ENCODE assay signal across 9 cellular contexts in genomic region chr11:57515332-57516060, GRCh38. TPM values are rescaled to one million over a fixed set of nuclear protein-coding genes. Genes with fewer than 3 reads are reported as not detected.
DNase-seq lines count a peak whose midpoint lies in the region; ATAC-seq, FAIRE-seq and TF ChIP-seq lines count a peak whose summit lies in the region.
"Had no signal": no experiment of that assay in that cellular context is flagged by ENCODE, and none has a peak within 500 bp of the region (broad histone marks: within the 10 kb centered on the region; RNA-seq: fewer than 3 reads in every experiment).

SLC43A1 (minus strand) TSS chr11:57515702; CDS start chr11:57514111, 1,591 bp downstream.

- H3K23ac ChIP-seq in H1 (ENCODE audit: insufficient read length): no peak within 1 kb of the TSS

- H3K79me1 ChIP-seq in H1 (ENCODE audit: low read depth, low read length): 0 out of 2 replicates have a peak, but pooled peaks cover 2% of the 10 kb centered on the region

- no peak within 1 kb of the TSS; the same call in 1 of the 2 replicates for H2BK5ac ChIP-seq in H1 (ENCODE audit: low read depth, low read length)

- no peak for FAIRE-seq in H1 (lab: Jason Lieb, UNC)
- FAIRE-seq: endometrium had no signal

- in situ Hi-C loops in G401 (cut with HindIII; ENCODE audit: low sequenced_read_pairs): no loop called here

- H3K4me3 Mint-ChIP-seq in activated B cell treated with CpG ODN at 0.5 μM for 24 hours: peak within 1 kb of the TSS; percentile 97

- TF ChIP-seq CTCF in KMS-11 (conservative IDR thresholded peaks at IDR 0.05; ENCODE audit: low read depth, low read length) (no peak), activated B cell treated with CpG ODN at 0.5 μM for 24 hours (IDR thresholded peaks at IDR 0.05) (no peak), H1 (IDR thresholded peaks at IDR 0.05; ENCODE audit: control extremely low read depth in 1 of 3, insufficient read depth in 1 of 3, low read depth in 1 of 3, low read length in 3 of 3) (no peak)

- POLR2A ChIA-PET in activated B cell treated with CpG ODN at 0.5 μM for 24 hours (lab: Charles Lee) (interaction anchor here (0.6 to 3.6 kb wide), 10 partner anchors 11 to 190 kb away, joined by 3 to 18 read pairs (median 4); partner anchors contain the start of gene TNKS1BP1), H1 (lab: Charles Lee; ENCODE audit: partially characterized antibody) (interaction anchor here (0.8 to 8.4 kb wide), 20 partner anchors 10 to 192 kb away, joined by 3 to 110 read pairs (median 15); partner anchors contain the start of genes RTN4RL2, SMTNL1, TIMM10 and YPEL4)

- no peaks in the 10 kb centered on the region for H3K79me2 ChIP-seq in KMS-11 (ENCODE audit: insufficient read depth, low read depth)
- H3K79me2 ChIP-seq in H1 (ENCODE audit: control insufficient read depth in 1 of 2, insufficient read depth in 2 of 2, low read length in 2 of 2): peaks cover 0 to 17% of the 10 kb centered on the region in 2 experiments; a peak in 3 of 4 replicates

- H3K9me3 Mint-ChIP-seq in activated B cell treated with CpG ODN at 0.5 μM for 24 hours: no peaks in the 10 kb centered on the region

- H3K18ac ChIP-seq in H1 (ENCODE audit: extremely low read depth, low read length): peak within 1 kb of the TSS; percentile 87

- H3K4ac ChIP-seq in H1 (replicated peaks; ENCODE audit: insufficient read length, low read depth, low read length): peak within 1 kb of the TSS; percentile 23

- peak within 1 kb of the TSS; percentile 80 for H3K27ac Mint-ChIP-seq in activated B cell treated with CpG ODN at 0.5 μM for 24 hours

- intact Hi-C loops in activated B cell treated with CpG ODN at 0.5 μM for 24 hours (cut with micrococcal nuclease): loop anchor here (1.0 to 10.0 kb wide), 5 partner anchors 8 to 1639 kb away; partner anchors contain the start of gene TIMM10

- CTCF ChIA-PET in activated B cell treated with CpG ODN at 0.5 μM for 24 hours (lab: Charles Lee): interaction anchor here (1.4 to 6.7 kb wide), 6 partner anchors 11 to 126 kb away, joined by 3 to 45 read pairs (median 14); no protein-coding TSS in a partner anchor
- CTCF ChIA-PET in H1 (lab: Charles Lee; ENCODE audit: partially characterized antibody): interaction anchor here (0.6 to 25.4 kb wide), 10 partner anchors 12 to 151 kb away, joined by 3 to 1146 read pairs (median 4); partner anchors contain the start of genes RTN4RL2 and TIMM10

- H3K4me3 ChIP-seq in KMS-11 (IDR thresholded peaks at IDR 0.05; ENCODE audit: insufficient read depth, low read depth, low read length) (no peak within 1 kb of the TSS), H1 (ENCODE audit: extremely low read depth in 1 of 4, insufficient read depth in 2 of 4, low read depth in 3 of 4, low read length in 4 of 4) (peak within 1 kb of the TSS; percentile 49 to 76 (median 68)), mucosa of rectum (ENCODE audit: low read length in 2 of 2) (peak within 1 kb of the TSS; percentile 76 to 87)

- no peaks in the 10 kb centered on the region for H3K9me3 ChIP-seq in H1 (ENCODE audit: insufficient read depth in 2 of 2, low read depth in 1 of 2, low read length in 1 of 2)
- no peaks in the 10 kb centered on the region for H3K9me3 ChIP-seq in mucosa of rectum (ENCODE audit: control insufficient read depth in 2 of 2, low read length in 2 of 2)

- no peak within 1 kb of the TSS for H4K5ac ChIP-seq in H1 (ENCODE audit: insufficient read length, low read depth, low read length)

- H3K36me3 Mint-ChIP-seq in activated B cell treated with CpG ODN at 0.5 μM for 24 hours (ENCODE audit: low read depth): peaks cover 4% of the 10 kb centered on the region

- DNase-seq in G401 (ENCODE audit: low spot score) (no peak), activated B cell treated with CpG ODN at 0.5 μM for 24 hours (peak; percentile 27), H1 (ENCODE audit: low read depth in 1 of 2, low spot score in 2 of 2) (peak in 1 of 2 experiments; percentile 66), cerebellar cortex (ENCODE audit: low spot score) (no peak)

- no peaks in the 10 kb centered on the region for H3K27me3 ChIP-seq in KMS-11 (ENCODE audit: insufficient read depth, low read depth)
- peaks cover 0 to 21% (median 10%) of the 10 kb centered on the region in 4 experiments; a peak in 4 of 7 replicates for H3K27me3 ChIP-seq in H1 (replicated peaks in 1 of 4; ENCODE audit: control insufficient read depth in 3 of 4, extremely low read depth in 1 of 4, insufficient read depth in 3 of 4, low read length in 3 of 4)
- H3K27me3 ChIP-seq in mucosa of rectum (ENCODE audit: control insufficient read depth in 2 of 2, insufficient read depth in 2 of 2, low read length in 2 of 2): no peaks in the 10 kb centered on the region

- peak within 1 kb of the TSS; percentile 67; the same call in 1 of the 2 replicates for H3K9ac ChIP-seq in KMS-11
- H3K9ac ChIP-seq in H1 (replicated peaks in 1 of 4; ENCODE audit: extremely low read depth in 1 of 4, low read depth in 3 of 4, low read length in 3 of 4): peak within 1 kb of the TSS; percentile 0 to 56 (median 50); a peak in 6 of 7 replicates
- peak within 1 kb of the TSS; percentile 60 to 71 for H3K9ac ChIP-seq in mucosa of rectum (ENCODE audit: low read depth in 1 of 2, low read length in 2 of 2)

- TF ChIP-seq EP300 in H1 (IDR thresholded peaks at IDR 0.05; ENCODE audit: borderline replicate concordance in 1 of 2, low read depth in 2 of 2, low read length in 2 of 2): no peak

- H2AFZ ChIP-seq in KMS-11 (ENCODE audit: low read depth) (peak within 1 kb of the TSS; percentile 99), H1 (ENCODE audit: low read length) (peak within 1 kb of the TSS; percentile 48; the same call in 1 of the 2 replicates)

- H2BK15ac ChIP-seq in H1 (ENCODE audit: low read length): no peak within 1 kb of the TSS

- H3K4me1 ChIP-seq in KMS-11 (ENCODE audit: low read depth, poor library complexity, severe bottlenecking) (peaks cover 14% of the 10 kb centered on the region), H1 (replicated peaks in 1 of 4; ENCODE audit: control insufficient read depth in 3 of 4, insufficient read depth in 4 of 4, low read length in 3 of 4) (peaks cover 3 to 10% (median 5%) of the 10 kb centered on the region in 4 experiments), mucosa of rectum (ENCODE audit: control insufficient read depth in 2 of 2, insufficient read depth in 2 of 2, low read length in 2 of 2) (peaks cover 6% of the 10 kb centered on the region in 2 donors)

- H4K20me1 ChIP-seq in KMS-11 (ENCODE audit: insufficient read depth) (no peaks in the 10 kb centered on the region), H1 (replicated peaks in 1 of 2; ENCODE audit: control insufficient read depth in 1 of 2, insufficient read depth in 2 of 2, low read length in 2 of 2) (peaks cover 2 to 3% of the 10 kb centered on the region in 2 experiments)

- peak within 1 kb of the TSS; percentile 46 for H3K56ac ChIP-seq in H1 (replicated peaks; ENCODE audit: insufficient read length, low read depth, low read length)

- H3K4me2 ChIP-seq in KMS-11 (peak within 1 kb of the TSS; percentile 77), H1 (ENCODE audit: insufficient read depth in 1 of 2, low read depth in 2 of 2, low read length in 2 of 2) (peak within 1 kb of the TSS; percentile 56 to 95)

- 0 out of 4 replicates have a peak, but pooled peaks of 1 of the 2 experiments have one; percentile 0 for TF ChIP-seq RAD21 in H1 (IDR thresholded peaks at IDR 0.05 in 1 of 2, conservative IDR thresholded peaks at IDR 0.05 in 1 of 2; ENCODE audit: low read depth in 2 of 2, low read length in 2 of 2)

- no peak within 1 kb of the TSS for H3K14ac ChIP-seq in H1 (ENCODE audit: insufficient read length)

- H3K23me2 ChIP-seq in H1 (ENCODE audit: low read depth, low read length): peaks cover 19% of the 10 kb centered on the region; the same call in 1 of the 2 replicates

- H3K27ac ChIP-seq in KMS-11 (no peak within 1 kb of the TSS), H1 (ENCODE audit: low read depth, low read length) (no peak within 1 kb of the TSS), mucosa of rectum (ENCODE audit: low read depth in 2 of 2, low read length in 2 of 2) (no peak within 1 kb of the TSS), temporal lobe (ENCODE audit: low read depth, low read length) (peak within 1 kb of the TSS; percentile 17)

- 1% methylated on average over 65 of the region's 66 CpGs; no CpG with 5 or more reads in 1 of the 2 experiments for WGBS in H1 (ENCODE audit: extremely low coverage in 1 of 2, insufficient coverage in 1 of 2, insufficient read length in 1 of 2, insufficient replicate concordance in 2 of 2, low coverage in 1 of 2, low lambda C conversion rate in 2 of 2, missing lambda C conversion rate in 1 of 2), 2 experiments

- no peak; a peak in 1 of 3 replicates for TF ChIP-seq POLR2A in H1 (IDR thresholded peaks at IDR 0.05; ENCODE audit: control extremely low read depth in 1 of 2, low read depth in 2 of 2, low read length in 2 of 2)

- peaks cover 43% of the 10 kb centered on the region for H3K4me1 Mint-ChIP-seq in activated B cell treated with CpG ODN at 0.5 μM for 24 hours

- H4K8ac ChIP-seq in H1 (ENCODE audit: extremely low read depth, insufficient read depth, low read length): peak within 1 kb of the TSS; percentile 91; the same call in 1 of the 2 replicates

- no peaks in the 10 kb centered on the region for H3K27me3 Mint-ChIP-seq in activated B cell treated with CpG ODN at 0.5 μM for 24 hours

- no peaks in the 10 kb centered on the region for H3K36me3 ChIP-seq in KMS-11 (ENCODE audit: insufficient read depth)
- H3K36me3 ChIP-seq in H1 (ENCODE audit: control insufficient read depth in 2 of 4, insufficient read depth in 4 of 4, low read length in 3 of 4): no peaks in the 10 kb centered on the region
- no peaks in the 10 kb centered on the region for H3K36me3 ChIP-seq in mucosa of rectum (ENCODE audit: control insufficient read depth in 2 of 2, insufficient read depth in 2 of 2, low read length in 2 of 2)

- H2BK20ac ChIP-seq in H1 (ENCODE audit: low read length): no peak within 1 kb of the TSS

- peak within 1 kb of the TSS; percentile 13 for H2BK120ac ChIP-seq in H1 (replicated peaks; ENCODE audit: low read depth, low read length)

- peak; percentile 43 for ATAC-seq in GM21515 (IDR thresholded peaks at IDR 0.05; ENCODE audit: unreplicated experiment)
- peak; percentile 29 for ATAC-seq in activated B cell treated with CpG ODN at 0.5 μM for 24 hours (ENCODE audit: low read depth)

- no peak within 1 kb of the TSS for H2AK5ac ChIP-seq in H1 (ENCODE audit: low read depth, low read length)

- peak within 1 kb of the TSS; percentile 39; the same call in 1 of the 2 replicates for H2BK12ac ChIP-seq in H1 (ENCODE audit: low read depth, low read length)

- peak within 1 kb of the TSS; percentile 60 for H4K91ac ChIP-seq in H1 (replicated peaks; ENCODE audit: insufficient read length, low read length)

RNA-seq across cellular contexts. Expression of gene SLC43A1, which starts in this region (rescaled TPM):
- 8.8 and 15.1 TPM in 2 replicates for total RNA-seq in G401 (2014; rRNA removed; shearing (Covaris generic))
- 11.1 and 12.8 TPM in 2 replicates for total RNA-seq in activated B cell treated with CpG ODN at 0.5 μM for 24 hours
- total RNA-seq in H1 (2021; fragmentation: NEBNext Ultra II Directional; extraction: Animal tissue kit (Norgen Biotek cat#: 25700)): 30.1 and 34.5 TPM in 2 replicates
- polyA plus RNA-seq in H1 (2011; rRNA removed): 58.0 and 79.5 TPM in 2 replicates
- polyA plus RNA-seq in H1 (2011; cell fraction: cytosol; rRNA removed): 51.3 TPM
- polyA plus RNA-seq in H1 (2011; cell fraction: nucleus; rRNA removed): 92.4 TPM
- 27.7 to 39.6 TPM (median 34.4 TPM) in 4 replicates for polyA plus RNA-seq in H1 (2012, experiment 1 of 2)
- polyA plus RNA-seq in H1 (2012, experiment 2 of 2): 34.6 TPM
- 25.5 TPM for polyA plus RNA-seq in H1 (2013, experiment 1 of 2)
- 27.2 TPM for polyA plus RNA-seq in H1 (2013, experiment 2 of 2)
- polyA minus RNA-seq in H1 (2011; rRNA and poly(A)+ RNA removed): 54.4 and 66.2 TPM in 2 replicates
- 27.5 TPM for polyA minus RNA-seq in H1 (2011; cell fraction: cytosol; rRNA and poly(A)+ RNA removed)
- polyA minus RNA-seq in H1 (2011; cell fraction: nucleus; rRNA and poly(A)+ RNA removed): 36.7 TPM
- 1.2 TPM for total RNA-seq in temporal lobe
